In genomic region chr20:62437985-62438384, GRCh38 we compare ENCODE assay signal across 1 cellular context.
TF ChIP-seq lines count a peak whose summit lies in the region.

No MANE protein-coding gene starts in this region.

TF ChIP-seq in GM23338, 12 proteins besides CTCF, POLR2A, EP300 and RAD21 (continued from another document):
- TF ChIP-seq ZNF462 (CRISPR knock-in tag; IDR thresholded peaks at IDR 0.05) (no peak), STAT1 (IDR thresholded peaks at IDR 0.05; ENCODE audit: unreplicated experiment) (no peak), ZNF331 (CRISPR knock-in tag; IDR thresholded peaks at IDR 0.05; ENCODE audit: low read depth) (no peak), JUNB (IDR thresholded peaks at IDR 0.05; ENCODE audit: unreplicated experiment) (no peak), EZH2 (IDR thresholded peaks at IDR 0.05; ENCODE audit: low read depth, unreplicated experiment) (no peak), NANOG (IDR thresholded peaks at IDR 0.05; ENCODE audit: borderline replicate concordance) (no peak)
- TF ChIP-seq, protein P1, sequence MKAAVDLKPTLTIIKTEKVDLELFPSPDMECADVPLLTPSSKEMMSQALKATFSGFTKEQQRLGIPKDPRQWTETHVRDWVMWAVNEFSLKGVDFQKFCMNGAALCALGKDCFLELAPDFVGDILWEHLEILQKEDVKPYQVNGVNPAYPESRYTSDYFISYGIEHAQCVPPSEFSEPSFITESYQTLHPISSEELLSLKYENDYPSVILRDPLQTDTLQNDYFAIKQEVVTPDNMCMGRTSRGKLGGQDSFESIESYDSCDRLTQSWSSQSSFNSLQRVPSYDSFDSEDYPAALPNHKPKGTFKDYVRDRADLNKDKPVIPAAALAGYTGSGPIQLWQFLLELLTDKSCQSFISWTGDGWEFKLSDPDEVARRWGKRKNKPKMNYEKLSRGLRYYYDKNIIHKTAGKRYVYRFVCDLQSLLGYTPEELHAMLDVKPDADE (IDR thresholded peaks at IDR 0.05), result no peak
